In the genomic region with DNA sequence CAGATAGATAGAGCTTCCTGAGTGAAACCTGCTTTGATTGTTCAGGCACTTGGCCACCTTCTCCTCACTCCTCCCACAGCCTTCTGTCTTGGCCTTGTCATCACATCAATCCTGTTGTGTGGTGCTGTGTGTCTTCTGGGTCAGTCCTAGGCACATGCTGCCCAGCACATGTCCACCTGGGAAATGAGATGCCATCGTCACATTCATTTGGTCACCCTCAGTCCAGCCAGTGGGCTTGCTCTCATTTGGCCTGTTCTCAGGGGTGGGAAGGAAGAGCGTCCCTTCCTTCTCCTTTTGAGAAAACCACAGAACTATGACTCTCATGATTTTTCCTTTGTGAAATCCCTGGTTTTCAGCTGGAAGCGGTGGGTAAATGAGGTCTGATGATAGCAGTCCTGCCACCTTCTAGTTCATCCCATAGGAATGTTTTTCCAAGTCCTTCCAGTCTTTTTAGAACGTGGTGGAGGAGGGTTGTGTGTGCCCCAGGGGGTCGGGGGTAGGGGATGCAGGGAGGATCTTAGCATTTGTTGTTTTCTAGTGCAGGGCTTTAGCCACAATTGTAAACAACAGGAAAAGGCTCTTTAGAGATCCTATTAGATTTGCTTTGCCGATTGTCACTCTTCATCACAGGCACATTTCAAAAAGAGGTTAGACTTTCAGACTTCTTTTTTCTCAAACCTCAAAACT, we compare ENCODE assay signal across 1 cellular context.
TF ChIP-seq lines count a peak whose summit lies in the region.

No MANE protein-coding gene starts in this region.

TF ChIP-seq in WTC11, 78 proteins besides CTCF, POLR2A, EP300 and RAD21 (continued from another document):
- TF ChIP-seq, protein P1, sequence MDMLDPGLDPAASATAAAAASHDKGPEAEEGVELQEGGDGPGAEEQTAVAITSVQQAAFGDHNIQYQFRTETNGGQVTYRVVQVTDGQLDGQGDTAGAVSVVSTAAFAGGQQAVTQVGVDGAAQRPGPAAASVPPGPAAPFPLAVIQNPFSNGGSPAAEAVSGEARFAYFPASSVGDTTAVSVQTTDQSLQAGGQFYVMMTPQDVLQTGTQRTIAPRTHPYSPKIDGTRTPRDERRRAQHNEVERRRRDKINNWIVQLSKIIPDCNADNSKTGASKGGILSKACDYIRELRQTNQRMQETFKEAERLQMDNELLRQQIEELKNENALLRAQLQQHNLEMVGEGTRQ (CRISPR knock-in tag; IDR thresholded peaks at IDR 0.05) = no peak
- TF ChIP-seq FOXJ3 (CRISPR knock-in tag; IDR thresholded peaks at IDR 0.05; ENCODE audit: borderline replicate concordance) = no peak
- TF ChIP-seq, protein P2, sequence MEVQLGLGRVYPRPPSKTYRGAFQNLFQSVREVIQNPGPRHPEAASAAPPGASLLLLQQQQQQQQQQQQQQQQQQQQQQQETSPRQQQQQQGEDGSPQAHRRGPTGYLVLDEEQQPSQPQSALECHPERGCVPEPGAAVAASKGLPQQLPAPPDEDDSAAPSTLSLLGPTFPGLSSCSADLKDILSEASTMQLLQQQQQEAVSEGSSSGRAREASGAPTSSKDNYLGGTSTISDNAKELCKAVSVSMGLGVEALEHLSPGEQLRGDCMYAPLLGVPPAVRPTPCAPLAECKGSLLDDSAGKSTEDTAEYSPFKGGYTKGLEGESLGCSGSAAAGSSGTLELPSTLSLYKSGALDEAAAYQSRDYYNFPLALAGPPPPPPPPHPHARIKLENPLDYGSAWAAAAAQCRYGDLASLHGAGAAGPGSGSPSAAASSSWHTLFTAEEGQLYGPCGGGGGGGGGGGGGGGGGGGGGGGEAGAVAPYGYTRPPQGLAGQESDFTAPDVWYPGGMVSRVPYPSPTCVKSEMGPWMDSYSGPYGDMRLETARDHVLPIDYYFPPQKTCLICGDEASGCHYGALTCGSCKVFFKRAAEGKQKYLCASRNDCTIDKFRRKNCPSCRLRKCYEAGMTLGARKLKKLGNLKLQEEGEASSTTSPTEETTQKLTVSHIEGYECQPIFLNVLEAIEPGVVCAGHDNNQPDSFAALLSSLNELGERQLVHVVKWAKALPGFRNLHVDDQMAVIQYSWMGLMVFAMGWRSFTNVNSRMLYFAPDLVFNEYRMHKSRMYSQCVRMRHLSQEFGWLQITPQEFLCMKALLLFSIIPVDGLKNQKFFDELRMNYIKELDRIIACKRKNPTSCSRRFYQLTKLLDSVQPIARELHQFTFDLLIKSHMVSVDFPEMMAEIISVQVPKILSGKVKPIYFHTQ (CRISPR knock-in tag; IDR thresholded peaks at IDR 0.05) = no peak
- TF ChIP-seq, protein P3, sequence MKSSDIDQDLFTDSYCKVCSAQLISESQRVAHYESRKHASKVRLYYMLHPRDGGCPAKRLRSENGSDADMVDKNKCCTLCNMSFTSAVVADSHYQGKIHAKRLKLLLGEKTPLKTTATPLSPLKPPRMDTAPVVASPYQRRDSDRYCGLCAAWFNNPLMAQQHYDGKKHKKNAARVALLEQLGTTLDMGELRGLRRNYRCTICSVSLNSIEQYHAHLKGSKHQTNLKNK (CRISPR knock-in tag; IDR thresholded peaks at IDR 0.05) = no peak
- no peak for TF ChIP-seq STAT6 (CRISPR knock-in tag; conservative IDR thresholded peaks at IDR 0.05; ENCODE audit: low read depth)
- TF ChIP-seq ESRRA (CRISPR knock-in tag; IDR thresholded peaks at IDR 0.05; ENCODE audit: borderline replicate concordance) = no peak
- no peak for TF ChIP-seq SP1 (CRISPR knock-in tag; conservative IDR thresholded peaks at IDR 0.05)
- TF ChIP-seq NFE2L1 (CRISPR knock-in tag; IDR thresholded peaks at IDR 0.05) = no peak
- no peak for TF ChIP-seq PRDM15 (CRISPR knock-in tag; IDR thresholded peaks at IDR 0.05)
- no peak for TF ChIP-seq JUN (CRISPR knock-in tag; IDR thresholded peaks at IDR 0.05)
- no peak for TF ChIP-seq IRF2 (CRISPR knock-in tag; IDR thresholded peaks at IDR 0.05; ENCODE audit: borderline replicate concordance, low read depth)
- no peak for TF ChIP-seq ZBTB43 (CRISPR knock-in tag; IDR thresholded peaks at IDR 0.05)
- TF ChIP-seq ATF6 (CRISPR knock-in tag; IDR thresholded peaks at IDR 0.05) = no peak
- TF ChIP-seq CREM (CRISPR knock-in tag; IDR thresholded peaks at IDR 0.05) = no peak
- TF ChIP-seq SMAD4 (CRISPR knock-in tag; IDR thresholded peaks at IDR 0.05) = no peak
- TF ChIP-seq ZNF396 (CRISPR knock-in tag; IDR thresholded peaks at IDR 0.05; ENCODE audit: borderline replicate concordance) = no peak
TF ChIP-seq in WTC11: peak in this region for 0.
